8 cellular contexts compared by ENCODE assay signal in the genomic region with DNA sequence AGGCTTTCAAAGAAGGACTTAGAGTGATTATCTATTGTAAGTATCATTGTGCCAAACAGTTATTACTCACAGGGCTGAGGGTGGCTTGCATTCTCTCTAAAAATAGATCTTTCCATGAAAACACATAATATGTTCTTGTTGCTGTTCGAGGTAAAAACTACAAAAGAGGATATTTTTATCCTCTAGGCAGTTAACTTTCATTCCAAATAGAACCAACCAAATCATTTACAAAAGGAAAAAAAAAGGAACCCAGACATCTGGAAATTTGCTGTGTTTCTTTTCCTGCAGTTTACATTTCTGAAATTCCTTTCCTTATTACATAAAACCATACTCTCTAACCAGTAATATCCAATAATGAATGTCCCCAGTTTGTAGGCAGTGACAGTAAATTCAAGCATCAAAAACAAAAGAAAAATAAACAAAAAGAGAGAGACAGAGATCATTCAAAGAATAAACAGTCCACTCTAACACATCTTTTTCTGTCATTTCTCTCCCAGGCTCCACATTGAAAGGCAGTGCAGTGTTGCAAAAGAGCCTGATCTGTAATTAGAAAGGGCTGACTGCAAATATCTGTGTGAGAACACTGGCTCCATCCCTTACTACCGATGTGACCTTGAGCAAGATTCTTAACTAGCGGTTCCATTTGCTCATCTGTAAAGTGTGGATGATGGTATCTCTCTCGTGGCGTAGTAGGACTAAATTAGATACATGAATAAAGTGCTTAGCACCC. TPM values are rescaled to one million over a fixed set of nuclear protein-coding genes. Genes with fewer than 3 reads are reported as not detected.
DNase-seq lines count a peak whose midpoint lies in the region; ATAC-seq and TF ChIP-seq lines count a peak whose summit lies in the region.

No MANE protein-coding gene starts in this region.

- H3K4me1 Mint-ChIP-seq in dendritic cell treated with granulocyte-macrophage colony-stimulating factor and Interleukin-4, amounts not matched to agents 40 ng/mL and 50 ng/mL, for 4 days (ENCODE audit: low read depth), result peaks cover 38% of the 10 kb centered on the region

- TF ChIP-seq CTCF in prostate gland (IDR thresholded peaks at IDR 0.05), result no peak

- no peak for TF ChIP-seq POLR2A in prostate gland (IDR thresholded peaks at IDR 0.05)

- H3K4me1 ChIP-seq in prostate gland (replicated peaks) (no peaks in the 10 kb centered on the region), SJCRH30 (peaks cover 9% of the 10 kb centered on the region)
- H3K4me1 ChIP-seq in effector memory CD4-positive, alpha-beta T cell (ENCODE audit: control insufficient read depth, insufficient read depth, low read length, poor library complexity, severe bottlenecking), result no peaks in the 10 kb centered on the region

- H3K36me3 ChIP-seq in prostate gland (no peaks in the 10 kb centered on the region), SJCRH30 (no peaks in the 10 kb centered on the region)
- no peaks in the 10 kb centered on the region for H3K36me3 ChIP-seq in effector memory CD4-positive, alpha-beta T cell (ENCODE audit: control insufficient read depth, insufficient read depth, low read length)

- intact Hi-C loops in dendritic cell treated with granulocyte-macrophage colony-stimulating factor and Interleukin-4, amounts not matched to agents 40 ng/mL and 50 ng/mL, for 4 days (cut with micrococcal nuclease), result loop anchor here (10.0 kb wide), 2 partner anchors 58 to 178 kb away; no protein-coding TSS in a partner anchor
- intact Hi-C loops in prostate gland (cut with DNase I), result no loop called here

- H3K27ac ChIP-seq in prostate gland, result peak overlapping the region; percentile 38 to 55
- no peak overlapping the region for H3K27ac ChIP-seq in effector memory CD4-positive, alpha-beta T cell (ENCODE audit: insufficient read depth, low read length, poor library complexity, severe bottlenecking)
- no peak overlapping the region for H3K27ac ChIP-seq in SJCRH30

- H3K36me3 Mint-ChIP-seq in dendritic cell treated with granulocyte-macrophage colony-stimulating factor and Interleukin-4, amounts not matched to agents 40 ng/mL and 50 ng/mL, for 4 days (ENCODE audit: low read depth), result no peaks in the 10 kb centered on the region

- no peaks in the 10 kb centered on the region for H3K27me3 Mint-ChIP-seq in dendritic cell treated with granulocyte-macrophage colony-stimulating factor and Interleukin-4, amounts not matched to agents 40 ng/mL and 50 ng/mL, for 4 days

- H3K9me3 ChIP-seq in prostate gland (no peaks in the 10 kb centered on the region), SJCRH30 (replicated peaks) (0 out of 2 replicates have a peak, but pooled peaks cover 5% of the 10 kb centered on the region)
- H3K9me3 ChIP-seq in effector memory CD4-positive, alpha-beta T cell (ENCODE audit: control insufficient read depth, low read length), result no peaks in the 10 kb centered on the region

- H3K27ac Mint-ChIP-seq in dendritic cell treated with granulocyte-macrophage colony-stimulating factor and Interleukin-4, amounts not matched to agents 40 ng/mL and 50 ng/mL, for 4 days, result peak overlapping the region; percentile 13

- no peak overlapping the region for H3K4me3 Mint-ChIP-seq in dendritic cell treated with granulocyte-macrophage colony-stimulating factor and Interleukin-4, amounts not matched to agents 40 ng/mL and 50 ng/mL, for 4 days

- H3K9me3 Mint-ChIP-seq in dendritic cell treated with granulocyte-macrophage colony-stimulating factor and Interleukin-4, amounts not matched to agents 40 ng/mL and 50 ng/mL, for 4 days, result no peaks in the 10 kb centered on the region

- peak; percentile 19 for ATAC-seq in GM19351 (IDR thresholded peaks at IDR 0.05; ENCODE audit: unreplicated experiment)
- peak; percentile 19 for ATAC-seq in HG03342 (IDR thresholded peaks at IDR 0.05; ENCODE audit: unreplicated experiment)

- H3K4me3 ChIP-seq in prostate gland (no peak overlapping the region), SJCRH30 (no peak overlapping the region)
- no peak overlapping the region for H3K4me3 ChIP-seq in effector memory CD4-positive, alpha-beta T cell (ENCODE audit: insufficient read depth, low read depth, low read length, poor library complexity, severe bottlenecking)

- H3K27me3 ChIP-seq in prostate gland (replicated peaks; ENCODE audit: insufficient read depth), result no peaks in the 10 kb centered on the region
- H3K27me3 ChIP-seq in effector memory CD4-positive, alpha-beta T cell (replicated peaks; ENCODE audit: control insufficient read depth, insufficient read depth, low read length, poor library complexity, severe bottlenecking), result no peaks in the 10 kb centered on the region
- no peaks in the 10 kb centered on the region for H3K27me3 ChIP-seq in SJCRH30

- 55% methylated on average over 5 of the region's 5 CpGs for WGBS in prostate gland

- no peak for DNase-seq in prostate gland (ENCODE audit: low spot score)
- DNase-seq in effector memory CD4-positive, alpha-beta T cell, result no peak
- no peak for DNase-seq in amygdala (lab: John Stamatoyannopoulos, UW)
- no peak for DNase-seq in stimulated activated CD4-positive, alpha-beta T cell treated with anti-CD3 and anti-CD28 coated beads, Interleukin-2, amount 100 ng/mL, for 48 hours
- DNase-seq in SJCRH30, result no peak

RNA-seq across cellular contexts. Expression of a gene that starts 27.1 kb away (rescaled TPM):
- total RNA-seq in prostate gland, result 10 to 100 TPM; 15.4 to 16.2 TPM
- total RNA-seq in SJCRH30 (2014; rRNA removed; shearing (Covaris generic)), result 0.10 TPM in 1 of 2 replicates, not detected in the other

Comparison
In these comparisons a context has a peak if more than half of its experiments do, and no peak if none do; other contexts are left out.
1. H3K27ac ChIP-seq: peak in prostate gland (2 of 2); none in effector memory CD4-positive, alpha-beta T cell (single experiment) and SJCRH30 (single experiment).
2. RNA of a gene that starts 27.1 kb away (total RNA-seq): 15.4 to 16.2 TPM in prostate gland; 0.10 TPM in SJCRH30; every median in the first group is over 10 times any median in the second.